ENCODE assay signal across 14 cellular contexts in genomic region chr20:44033344-44033743, GRCh38.
DNase-seq lines count a peak whose midpoint lies in the region; ATAC-seq and TF ChIP-seq lines count a peak whose summit lies in the region.
"Had no signal": no experiment of that assay in that cellular context is flagged by ENCODE, and none has a peak within 500 bp of the region (broad histone marks: within the 10 kb centered on the region; RNA-seq: fewer than 3 reads in every experiment).

No MANE protein-coding gene starts in this region.

- no peaks in the 10 kb centered on the region for H3K27me3 ChIP-seq in right atrium auricular region
- H3K27me3 ChIP-seq: uterus had no signal

- no peaks in the 10 kb centered on the region for H3K36me3 ChIP-seq in right atrium auricular region
- H3K36me3 ChIP-seq: heart left ventricle, uterus had no signal

- no peak for DNase-seq in activated T-cell treated with anti-CD3 and anti-CD28 coated beads, Interleukin-2, amount 50 U/mL, for 72 hours
- DNase-seq in activated T-cell treated with anti-CD3 and anti-CD28 coated beads, Interleukin-2, amount 50 U/mL, for 1 hour: no peak
- peak; percentile 37 for DNase-seq in NCI-H524 treated with DMSO at 0.1 percent for 48 hours (lab: John Stamatoyannopoulos, UW)
- peak; percentile 50 for DNase-seq in choroid plexus epithelial cell (ENCODE audit: low read depth)
- no peak for DNase-seq in right atrium auricular region (ENCODE audit: low spot score)
- no peak for DNase-seq in iPS-NIHi7 (ENCODE audit: extremely low spot score)
- DNase-seq in DMS114 treated with DMSO at 0.1 percent for 48 hours (lab: John Stamatoyannopoulos, UW; ENCODE audit: unreplicated experiment): no peak
- no peak for DNase-seq in Right ventricle myocardium superior
- DNase-seq: Calu3; central memory CD4-positive, alpha-beta T cell; heart left ventricle; SIG-M5; stimulated activated naive CD4-positive, alpha-beta T cell; uterus had no signal

- H3K27me3 Mint-ChIP-seq in activated T-cell treated with anti-CD3 and anti-CD28 coated beads, Interleukin-2, amount 50 U/mL, for 72 hours (ENCODE audit: low read depth): peaks cover 62% of the 10 kb centered on the region

- no peak for TF ChIP-seq CTCF in choroid plexus epithelial cell (conservative IDR thresholded peaks at IDR 0.05; ENCODE audit: low read depth, low read length)
- TF ChIP-seq CTCF in right atrium auricular region (IDR thresholded peaks at IDR 0.05): no peak

- no peak overlapping the region for H3K27ac Mint-ChIP-seq in activated T-cell treated with anti-CD3 and anti-CD28 coated beads, Interleukin-2, amount 50 U/mL, for 72 hours

- ATAC-seq in activated T-cell treated with anti-CD3 and anti-CD28 coated beads, Interleukin-2, amount 50 U/mL, for 72 hours (replicated peaks in 1 of 2): no peak
- no peak for ATAC-seq in Right ventricle myocardium superior (ENCODE audit: poor library complexity)
- ATAC-seq: heart left ventricle had no signal

- H3K4me1 Mint-ChIP-seq in activated T-cell treated with anti-CD3 and anti-CD28 coated beads, Interleukin-2, amount 50 U/mL, for 72 hours (ENCODE audit: low read depth): peaks cover 67% of the 10 kb centered on the region

- intact Hi-C loops in Right ventricle myocardium superior (cut with DNase I): no loop called here

- peaks cover 1 to 2% of the 10 kb centered on the region in 2 donors for H3K9me3 Mint-ChIP-seq in activated T-cell treated with anti-CD3 and anti-CD28 coated beads, Interleukin-2, amount 50 U/mL, for 72 hours

- H3K4me3 ChIP-seq in choroid plexus epithelial cell (ENCODE audit: low read depth, low read length) (no peak overlapping the region), right atrium auricular region (no peak overlapping the region)
- H3K4me3 ChIP-seq: heart left ventricle, uterus had no signal

- H3K4me1 ChIP-seq in right atrium auricular region: peaks cover 0 to under 1% of the 10 kb centered on the region in 2 donors
- H3K4me1 ChIP-seq: heart left ventricle, uterus had no signal

- peaks cover 5 to 16% of the 10 kb centered on the region in 2 donors for H3K36me3 Mint-ChIP-seq in activated T-cell treated with anti-CD3 and anti-CD28 coated beads, Interleukin-2, amount 50 U/mL, for 72 hours (ENCODE audit: insufficient read depth in 2 of 2)

- no peak overlapping the region for H3K27ac ChIP-seq in right atrium auricular region
- H3K27ac ChIP-seq: heart left ventricle, uterus had no signal

- no peaks in the 10 kb centered on the region for H3K9me3 ChIP-seq in right atrium auricular region
- H3K9me3 ChIP-seq: heart left ventricle, uterus had no signal

- H3K4me3 Mint-ChIP-seq in activated T-cell treated with anti-CD3 and anti-CD28 coated beads, Interleukin-2, amount 50 U/mL, for 72 hours: peak overlapping the region; percentile 12 to 13

Comparison
In these comparisons a context has a peak if more than half of its experiments do, and no peak if none do; other contexts are left out.
1. DNase-seq: peak in NCI-H524 treated with DMSO at 0.1 percent for 48 hours (single experiment) and choroid plexus epithelial cell (single experiment); none in activated T-cell treated with anti-CD3 and anti-CD28 coated beads, Interleukin-2, amount 50 U/mL, for 72 hours (0 of 2), activated T-cell treated with anti-CD3 and anti-CD28 coated beads, Interleukin-2, amount 50 U/mL, for 1 hour (single experiment), right atrium auricular region (single experiment), iPS-NIHi7 (single experiment), DMS114 treated with DMSO at 0.1 percent for 48 hours (single experiment) and Right ventricle myocardium superior (single experiment).